Comparison of ENCODE assay signal across 23 cellular contexts in genomic region chr12:18677189-18677588, GRCh38.
"Had no signal": no experiment of that assay in that cellular context is flagged by ENCODE, and none has a peak within 500 bp of the region (broad histone marks: within the 10 kb centered on the region; RNA-seq: fewer than 3 reads in every experiment).

No MANE protein-coding gene starts in this region.

- H3K27ac ChIP-seq: breast epithelium, foreskin keratinocyte, prostate gland, transverse colon had no signal

- H3K4me1 Mint-ChIP-seq: activated CD4-positive, alpha-beta T cell treated with anti-CD3 and anti-CD28 coated beads, Interleukin-2, amount 10 ng/mL, durations not matched to agents 24 days and 14 days had no signal

- H3K36me3 Mint-ChIP-seq: activated naive CD8-positive, alpha-beta T cell; natural killer cell treated with Interleukin-12 subunit alpha and Interleukin-12 subunit beta and Interleukin-15 and Interleukin-18, amount 100 ng/mL, for 72 hours had no signal

- ATAC-seq: activated T-cell treated with anti-CD3 and anti-CD28 coated beads, Interleukin-2, amount 50 U/mL, for 72 hours; effector memory CD8-positive, alpha-beta T cell; foreskin keratinocyte; natural killer cell treated with Interleukin-12 subunit alpha and Interleukin-12 subunit beta and Interleukin-15 and Interleukin-18, amount 100 ng/mL, for 72 hours; right cardiac atrium had no signal

- FAIRE-seq: small intestine had no signal

- H3K4me3 Mint-ChIP-seq: activated CD4-positive, alpha-beta T cell treated with anti-CD3 and anti-CD28 coated beads, Interleukin-2, amount 10 ng/mL, durations not matched to agents 24 days and 14 days; activated naive CD8-positive, alpha-beta T cell; activated T-cell treated with anti-CD3 and anti-CD28 coated beads, Interleukin-2, amount 50 U/mL, for 72 hours; dendritic cell treated with granulocyte-macrophage colony-stimulating factor and Interleukin-4, amounts not matched to agents 40 ng/mL and 50 ng/mL, for 4 days; effector memory CD8-positive, alpha-beta T cell; natural killer cell treated with Interleukin-12 subunit alpha and Interleukin-12 subunit beta and Interleukin-15 and Interleukin-18, amount 100 ng/mL, for 72 hours; T-helper 2 cell treated with Interferon-gamma antibody and Interleukin-4, amounts not matched to agents 5 μg/mL and 100 μg/mL, for 36 hours had no signal

- DNase-seq: activated CD4-positive, alpha-beta T cell treated with anti-CD3 and anti-CD28 coated beads, Interleukin-2, amount 10 ng/mL, durations not matched to agents 24 days and 14 days; activated CD4-positive, CD25-positive, alpha-beta regulatory T cell; activated CD8-positive, alpha-beta memory T cell treated with anti-CD3 and anti-CD28 coated beads, Interleukin-2, amount 50 U/mL, for 48 hours; activated gamma-delta T cell; activated T-cell treated with anti-CD3 and anti-CD28 coated beads, Interleukin-2, amount 50 U/mL, for 72 hours; amygdala; cerebellar nuclear complex; effector memory CD8-positive, alpha-beta T cell; foreskin keratinocyte; kidney glomerular epithelial cell; mesendoderm; right cardiac atrium; small intestine; stimulated activated CD4-positive, alpha-beta T cell treated with anti-CD3 and anti-CD28 coated beads, Interleukin-4, amount 100 ng/mL, for 4 hours; stimulated activated CD8-positive, alpha-beta memory T cell treated with anti-CD3 and anti-CD28 coated beads, Interleukin-4, amount 100 ng/mL, for 48 hours; stimulated activated naive CD4-positive, alpha-beta T cell treated with Interleukin-2 at 50 U/mL for 16 hours; transverse colon had no signal

- H3K4me1 ChIP-seq: breast epithelium, foreskin keratinocyte, prostate gland, transverse colon had no signal

- H3K27ac Mint-ChIP-seq: activated CD4-positive, alpha-beta T cell treated with anti-CD3 and anti-CD28 coated beads, Interleukin-2, amount 10 ng/mL, durations not matched to agents 24 days and 14 days; activated naive CD8-positive, alpha-beta T cell; activated T-cell treated with anti-CD3 and anti-CD28 coated beads, Interleukin-2, amount 50 U/mL, for 72 hours; dendritic cell treated with granulocyte-macrophage colony-stimulating factor and Interleukin-4, amounts not matched to agents 40 ng/mL and 50 ng/mL, for 4 days; effector memory CD8-positive, alpha-beta T cell; natural killer cell treated with Interleukin-12 subunit alpha and Interleukin-12 subunit beta and Interleukin-15 and Interleukin-18, amount 100 ng/mL, for 72 hours; T-helper 2 cell treated with Interferon-gamma antibody and Interleukin-4, amounts not matched to agents 5 μg/mL and 100 μg/mL, for 36 hours had no signal

- H3K4me3 ChIP-seq: breast epithelium, prostate gland, transverse colon had no signal

- H3K9me3 Mint-ChIP-seq: activated CD4-positive, alpha-beta T cell treated with anti-CD3 and anti-CD28 coated beads, Interleukin-2, amount 10 ng/mL, durations not matched to agents 24 days and 14 days had no signal

- H3K27me3 Mint-ChIP-seq: activated CD4-positive, alpha-beta T cell treated with anti-CD3 and anti-CD28 coated beads, Interleukin-2, amount 10 ng/mL, durations not matched to agents 24 days and 14 days; activated naive CD8-positive, alpha-beta T cell; dendritic cell treated with granulocyte-macrophage colony-stimulating factor and Interleukin-4, amounts not matched to agents 40 ng/mL and 50 ng/mL, for 4 days; effector memory CD8-positive, alpha-beta T cell; natural killer cell treated with Interleukin-12 subunit alpha and Interleukin-12 subunit beta and Interleukin-15 and Interleukin-18, amount 100 ng/mL, for 72 hours had no signal

- H3K36me3 ChIP-seq: breast epithelium, prostate gland, transverse colon had no signal

- H3K9me3 ChIP-seq: breast epithelium, prostate gland, transverse colon had no signal

- H3K27me3 ChIP-seq: breast epithelium, foreskin keratinocyte, transverse colon had no signal
